Comparison of ENCODE assay signal across 28 cellular contexts in the genomic region with DNA sequence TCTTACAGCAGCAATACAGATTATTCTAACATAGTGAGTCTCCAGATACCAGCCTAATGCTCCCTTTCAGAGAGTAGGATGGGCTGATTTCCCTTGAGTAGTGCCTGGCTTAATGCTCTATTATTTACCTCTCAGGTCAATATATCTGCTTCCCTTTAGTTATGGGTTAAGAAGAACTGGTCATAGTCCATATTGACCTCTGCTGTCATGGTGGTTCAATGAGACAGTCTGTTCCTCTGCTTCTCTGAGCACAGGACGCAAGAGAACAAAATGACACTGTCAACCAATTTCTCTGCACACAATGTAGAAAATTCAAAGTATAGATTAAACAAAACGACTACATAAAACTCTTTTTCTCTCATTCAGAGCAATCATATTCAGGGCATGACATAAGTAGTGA. TPM values are rescaled to one million over a fixed set of nuclear protein-coding genes. Genes with fewer than 3 reads are reported as not detected.
A peak's percentile ranks its signal among the peaks of the same experiment; 100 is the strongest.
DNase-seq lines count a peak whose midpoint lies in the region; ATAC-seq, FAIRE-seq and TF ChIP-seq lines count a peak whose summit lies in the region.
"Had no signal": no experiment of that assay in that cellular context is flagged by ENCODE, and none has a peak within 500 bp of the region (broad histone marks: within the 10 kb centered on the region; RNA-seq: fewer than 3 reads in every experiment).

No MANE protein-coding gene starts in this region.

- H3K27ac Mint-ChIP-seq in progenitor cell of endocrine pancreas, result peak overlapping the region; percentile 46
- H3K27ac Mint-ChIP-seq: CD4-positive, alpha-beta memory T cell; CD4-positive, CD25-positive, alpha-beta regulatory T cell had no signal

- H3K27ac ChIP-seq in HepG2 (ENCODE audit: extremely low read length, insufficient read depth, low read length) (peak overlapping the region; percentile 49), right lobe of liver (no peak overlapping the region)
- H3K27ac ChIP-seq: BLaER1 had no signal

- no peak overlapping the region for H2AFZ ChIP-seq in HepG2 (ENCODE audit: low read length)

- no peaks in the 10 kb centered on the region for H3K9me3 Mint-ChIP-seq in progenitor cell of endocrine pancreas (ENCODE audit: low read depth)
- H3K9me3 Mint-ChIP-seq: CD4-positive, alpha-beta memory T cell; CD8-positive, alpha-beta memory T cell had no signal

- no peak overlapping the region; the same call in 1 of the 2 replicates for H3K9ac ChIP-seq in HepG2 (ENCODE audit: insufficient read depth, low read depth, low read length)
- H3K9ac ChIP-seq: BLaER1 had no signal

- in situ Hi-C loops in HepG2 (cut with HindIII; ENCODE audit: extremely low pct_ligation_motif_present, low pct_unique_long_range_greater_than_20kb), result no loop called here
- in situ Hi-C loops in GM13976 (cut with MboI; ENCODE audit: low sequenced_read_pairs, unreplicated experiment), result no loop called here

- CTCF ChIA-PET in HepG2 (lab: Yijun Ruan, JAX; ENCODE audit: low intra/inter-chr PET ratio, low total read pairs), result no interaction called here

- TF ChIP-seq EP300 in HepG2 (IDR thresholded peaks at IDR 0.05; ENCODE audit: low read depth in 2 of 2, low read length in 2 of 2), result no peak
- no peak for TF ChIP-seq EP300 in HepG2 (CRISPR knock-in tag; IDR thresholded peaks at IDR 0.05; ENCODE audit: borderline replicate concordance)

- H3K4me2 ChIP-seq in HepG2 (ENCODE audit: low read depth, low read length), result peak overlapping the region; percentile 44
- H3K4me2 ChIP-seq: BLaER1 had no signal

- FAIRE-seq in HepG2 (lab: Jason Lieb, UNC), result peak; percentile 26
- FAIRE-seq: A204.1, D721Med, G401.6, GM12891, GM18507, GM19239 had no signal

- WGBS in HepG2 (ENCODE audit: low lambda C conversion rate), result 20% methylated on average over 2 of the region's 2 CpGs
- WGBS in right lobe of liver (ENCODE audit: insufficient coverage, low coverage, low lambda C conversion rate, missing lambda C conversion rate), result 54% methylated on average over 2 of the region's 2 CpGs

- no TSS peak for BruUV-seq in HepG2 (replicated peaks; lab: Mats Ljungman, UMichigan)

- no peaks in the 10 kb centered on the region for H3K9me3 ChIP-seq in HepG2 (ENCODE audit: low read length)
- H3K9me3 ChIP-seq in right lobe of liver, result no peaks in the 10 kb centered on the region
- H3K9me3 ChIP-seq: BE2C, BLaER1 had no signal

- ATAC-seq in HepG2, result peak; percentile 71
- ATAC-seq in right lobe of liver, result no peak
- no peak for ATAC-seq in GM21381 (IDR thresholded peaks at IDR 0.05; ENCODE audit: unreplicated experiment)
- no peak for ATAC-seq in HG03439 (IDR thresholded peaks at IDR 0.05; ENCODE audit: unreplicated experiment)
- no peak for ATAC-seq in GM18870 (IDR thresholded peaks at IDR 0.05; ENCODE audit: unreplicated experiment)

- peaks cover 5% of the 10 kb centered on the region for H3K4me1 Mint-ChIP-seq in progenitor cell of endocrine pancreas (ENCODE audit: low read depth)
- H3K4me1 Mint-ChIP-seq: CD14-positive monocyte; CD4-positive, alpha-beta memory T cell; CD4-positive, CD25-positive, alpha-beta regulatory T cell; CD8-positive, alpha-beta memory T cell had no signal

- peaks cover 44% of the 10 kb centered on the region for H3K4me1 ChIP-seq in HepG2 (ENCODE audit: insufficient read depth, low read length)
- H3K4me1 ChIP-seq in right lobe of liver, result peaks cover 0 to 17% (median 4%) of the 10 kb centered on the region in 4 donors
- H3K4me1 ChIP-seq: BE2C had no signal

- POLR2A ChIA-PET in HepG2 (lab: Yijun Ruan, JAX), result no interaction called here

- TF ChIP-seq POLR2A in HepG2 (IDR thresholded peaks at IDR 0.05; ENCODE audit: insufficient read depth in 1 of 2, low read depth in 2 of 2, low read length in 2 of 2) (no peak), right lobe of liver (IDR thresholded peaks at IDR 0.05) (no peak)

- H3K36me3 Mint-ChIP-seq in progenitor cell of endocrine pancreas (ENCODE audit: insufficient read depth), result peaks cover 15% of the 10 kb centered on the region

- H3K36me3 ChIP-seq in HepG2 (replicated peaks in 1 of 2; ENCODE audit: control insufficient read depth in 1 of 2, insufficient read depth in 2 of 2, low read length in 2 of 2) (no peaks in the 10 kb centered on the region; a peak in 1 of 5 replicates), right lobe of liver (no peaks in the 10 kb centered on the region)

- H3K4me3 ChIP-seq in HepG2 (replicated peaks in 1 of 3; ENCODE audit: insufficient read depth in 1 of 3, low read depth in 2 of 3, low read length in 3 of 3), result no peak overlapping the region
- no peak overlapping the region for H3K4me3 ChIP-seq in right lobe of liver
- H3K4me3 ChIP-seq: BLaER1 had no signal

- H3K4me3 Mint-ChIP-seq in progenitor cell of endocrine pancreas (ENCODE audit: low read depth), result no peak overlapping the region
- H3K4me3 Mint-ChIP-seq: CD14-positive monocyte; CD4-positive, alpha-beta memory T cell; CD4-positive, CD25-positive, alpha-beta regulatory T cell; CD8-positive, alpha-beta memory T cell had no signal

- intact Hi-C loops in HepG2 (cut with micrococcal nuclease; ENCODE audit: unreplicated experiment), result no loop called here
- intact Hi-C loops in right lobe of liver (cut with DNase I), result no loop called here

- H3K27me3 ChIP-seq in HepG2 (ENCODE audit: control insufficient read depth in 1 of 2, insufficient read depth in 2 of 2, low read length in 2 of 2) (no peaks in the 10 kb centered on the region), right lobe of liver (no peaks in the 10 kb centered on the region)
- H3K27me3 ChIP-seq: BE2C, BLaER1 had no signal

- H3K27me3 Mint-ChIP-seq in progenitor cell of endocrine pancreas, result no peaks in the 10 kb centered on the region
- H3K27me3 Mint-ChIP-seq: CD4-positive, alpha-beta memory T cell; CD4-positive, CD25-positive, alpha-beta regulatory T cell; CD8-positive, alpha-beta memory T cell had no signal

- DNase-seq in HepG2 (ENCODE audit: low spot score), result peak; percentile 37
- DNase-seq in right lobe of liver, result no peak
- DNase-seq in GM13976 (ENCODE audit: low spot score), result peak; percentile 8
- DNase-seq in progenitor cell of endocrine pancreas (ENCODE audit: low spot score, unreplicated experiment), result no peak
- DNase-seq: 8988T; ACHN; BE2C; C1 segment of cervical spinal cord; Calu3; CD4-positive, alpha-beta memory T cell; CD4-positive, CD25-positive, alpha-beta regulatory T cell; CD8-positive, alpha-beta memory T cell; COR-L47; DMS79 treated with DMSO at 0.1 percent for 48 hours; GF-D8 had no signal

- no peak for TF ChIP-seq CTCF in HepG2 (CRISPR knock-in tag; IDR thresholded peaks at IDR 0.05)
- TF ChIP-seq CTCF in right lobe of liver (IDR thresholded peaks at IDR 0.05), result no peak
- TF ChIP-seq CTCF in GM13976 (IDR thresholded peaks at IDR 0.05; ENCODE audit: borderline replicate concordance, control extremely low read depth, extremely low read depth, insufficient read depth, missing control alignments), result no peak
- TF ChIP-seq CTCF in progenitor cell of endocrine pancreas (IDR thresholded peaks at IDR 0.05; ENCODE audit: unreplicated experiment), result no peak

- no peak for TF ChIP-seq RAD21 in HepG2 (CRISPR knock-in tag; IDR thresholded peaks at IDR 0.05)

- no peaks in the 10 kb centered on the region for H3K79me2 ChIP-seq in HepG2 (ENCODE audit: insufficient read depth, low read length)

- H4K20me1 ChIP-seq in HepG2 (ENCODE audit: insufficient read depth, low read length), result no peaks in the 10 kb centered on the region
- H4K20me1 ChIP-seq: BLaER1 had no signal

RNA-seq across cellular contexts. Expression of a gene that starts 2.9 kb away (rescaled TPM):
- 0.88 and 1.2 TPM in 2 replicates for total RNA-seq in HepG2 (2016; rRNA removed; fragmentation: Illumina TruSeq; extraction: Trizol)
- 0.62 and 1.0 TPM in 2 replicates for total RNA-seq in HepG2 (2016; cell fraction: cytosol; rRNA removed; fragmentation: Illumina TruSeq; extraction: Trizol; ENCODE audit: low read depth)
- total RNA-seq in HepG2 (2016; cell fraction: insoluble cytoplasmic fraction; rRNA removed; fragmentation: Illumina TruSeq; extraction: Trizol), result 1.5 and 1.9 TPM in 2 replicates
- total RNA-seq in HepG2 (2016; cell fraction: membrane; rRNA removed; fragmentation: Illumina TruSeq; extraction: Trizol), result 0.65 and 1.1 TPM in 2 replicates
- 0.85 and 1.5 TPM in 2 replicates for total RNA-seq in HepG2 (2016; cell fraction: nucleus; rRNA removed; fragmentation: Illumina TruSeq; extraction: Trizol)
- polyA plus RNA-seq in HepG2 (2011; rRNA removed), result 0.46 and 0.57 TPM in 2 replicates
- 0.27 and 0.59 TPM in 2 replicates for polyA plus RNA-seq in HepG2 (2011; cell fraction: cytosol; rRNA removed)
- 0.21 and 0.39 TPM in 2 replicates for polyA plus RNA-seq in HepG2 (2011; cell fraction: nucleus; rRNA removed)
- polyA plus RNA-seq in HepG2 (2012), result not detected in 2 replicates
- polyA plus RNA-seq in HepG2 (2016; cell fraction: cytosol; fragmentation: Illumina TruSeq; extraction: Trizol; ENCODE audit: low read depth), result 0.73 and 1.00 TPM in 2 replicates
- polyA plus RNA-seq in HepG2 (2016; cell fraction: insoluble cytoplasmic fraction; fragmentation: Illumina TruSeq; extraction: Trizol; ENCODE audit: low read depth), result 1.3 and 1.7 TPM in 2 replicates
- 0.56 and 0.84 TPM in 2 replicates for polyA plus RNA-seq in HepG2 (2016; cell fraction: membrane; fragmentation: Illumina TruSeq; extraction: Trizol; ENCODE audit: low read depth)
- polyA plus RNA-seq in HepG2 (2016; cell fraction: nucleus; fragmentation: Illumina TruSeq; extraction: Trizol; ENCODE audit: insufficient read depth, low read depth), result 1.9 and 2.4 TPM in 2 replicates
- 1.4 TPM in 1 of 2 replicates, not detected in the other for polyA minus RNA-seq in HepG2 (2011; rRNA and poly(A)+ RNA removed; ENCODE audit: low replicate concordance)
- polyA minus RNA-seq in HepG2 (2011; cell fraction: cytosol; rRNA and poly(A)+ RNA removed), result not detected in 2 replicates
- polyA minus RNA-seq in HepG2 (2011; cell fraction: nucleus; rRNA and poly(A)+ RNA removed), result 0.90 TPM in 1 of 2 replicates, not detected in the other
- total RNA-seq in right lobe of liver, result 1 to 10 TPM in 3 of 6 experiments, under 1 TPM in 2, not detected in 1; 0.37 to 3.0 (median 1.7) TPM
- 0.89 and 1.2 TPM in 2 replicates for total RNA-seq in progenitor cell of endocrine pancreas
- total RNA-seq: A673; Calu3; CD4-positive, alpha-beta memory T cell; CD4-positive, CD25-positive, alpha-beta regulatory T cell; CD8-positive, alpha-beta memory T cell had no signal
- polyA plus RNA-seq: AG04450; CD14-positive monocyte; CD4-positive, alpha-beta memory T cell; CD4-positive, CD25-positive, alpha-beta regulatory T cell; CD8-positive, alpha-beta memory T cell had no signal

RNA-seq across cellular contexts. Expression of a gene that starts 22.7 kb away (rescaled TPM):
- 41.4 and 58.3 TPM in 2 replicates for total RNA-seq in HepG2 (2016; rRNA removed; fragmentation: Illumina TruSeq; extraction: Trizol)
- total RNA-seq in HepG2 (2016; cell fraction: cytosol; rRNA removed; fragmentation: Illumina TruSeq; extraction: Trizol; ENCODE audit: low read depth), result 7.4 and 7.8 TPM in 2 replicates
- 40.8 and 61.3 TPM in 2 replicates for total RNA-seq in HepG2 (2016; cell fraction: insoluble cytoplasmic fraction; rRNA removed; fragmentation: Illumina TruSeq; extraction: Trizol)
- 19.3 and 20.0 TPM in 2 replicates for total RNA-seq in HepG2 (2016; cell fraction: membrane; rRNA removed; fragmentation: Illumina TruSeq; extraction: Trizol)
- 14.1 and 15.8 TPM in 2 replicates for total RNA-seq in HepG2 (2016; cell fraction: nucleus; rRNA removed; fragmentation: Illumina TruSeq; extraction: Trizol)
- polyA plus RNA-seq in HepG2 (2011; rRNA removed), result 5.8 and 11.2 TPM in 2 replicates
- polyA plus RNA-seq in HepG2 (2011; cell fraction: cytosol; rRNA removed), result 8.6 and 12.2 TPM in 2 replicates
- polyA plus RNA-seq in HepG2 (2011; cell fraction: nucleus; rRNA removed), result 2.3 and 2.5 TPM in 2 replicates
- 7.5 and 12.7 TPM in 2 replicates for polyA plus RNA-seq in HepG2 (2012)
- 7.4 and 7.6 TPM in 2 replicates for polyA plus RNA-seq in HepG2 (2016; cell fraction: cytosol; fragmentation: Illumina TruSeq; extraction: Trizol; ENCODE audit: low read depth)
- 70.0 and 79.3 TPM in 2 replicates for polyA plus RNA-seq in HepG2 (2016; cell fraction: insoluble cytoplasmic fraction; fragmentation: Illumina TruSeq; extraction: Trizol; ENCODE audit: low read depth)
- 16.0 and 16.2 TPM in 2 replicates for polyA plus RNA-seq in HepG2 (2016; cell fraction: membrane; fragmentation: Illumina TruSeq; extraction: Trizol; ENCODE audit: low read depth)
- 29.4 and 31.6 TPM in 2 replicates for polyA plus RNA-seq in HepG2 (2016; cell fraction: nucleus; fragmentation: Illumina TruSeq; extraction: Trizol; ENCODE audit: insufficient read depth, low read depth)
- polyA minus RNA-seq in HepG2 (2011; rRNA and poly(A)+ RNA removed; ENCODE audit: low replicate concordance), result 2.9 and 4.2 TPM in 2 replicates
- polyA minus RNA-seq in HepG2 (2011; cell fraction: cytosol; rRNA and poly(A)+ RNA removed), result 3.0 and 4.8 TPM in 2 replicates
- polyA minus RNA-seq in HepG2 (2011; cell fraction: nucleus; rRNA and poly(A)+ RNA removed), result 2.1 and 4.4 TPM in 2 replicates
- 1 to 10 TPM; 1.2 to 5.1 (median 2.4) TPM for total RNA-seq in right lobe of liver
- total RNA-seq in progenitor cell of endocrine pancreas, result 22.3 and 23.6 TPM in 2 replicates

Comparison
In these comparisons a context has a peak if more than half of its experiments do, and no peak if none do; other contexts are left out.
1. DNase-seq: peak in HepG2 (single experiment) and GM13976 (single experiment); none in right lobe of liver (0 of 3) and progenitor cell of endocrine pancreas (single experiment).